11 cellular contexts compared by ENCODE assay signal in the genomic region with DNA sequence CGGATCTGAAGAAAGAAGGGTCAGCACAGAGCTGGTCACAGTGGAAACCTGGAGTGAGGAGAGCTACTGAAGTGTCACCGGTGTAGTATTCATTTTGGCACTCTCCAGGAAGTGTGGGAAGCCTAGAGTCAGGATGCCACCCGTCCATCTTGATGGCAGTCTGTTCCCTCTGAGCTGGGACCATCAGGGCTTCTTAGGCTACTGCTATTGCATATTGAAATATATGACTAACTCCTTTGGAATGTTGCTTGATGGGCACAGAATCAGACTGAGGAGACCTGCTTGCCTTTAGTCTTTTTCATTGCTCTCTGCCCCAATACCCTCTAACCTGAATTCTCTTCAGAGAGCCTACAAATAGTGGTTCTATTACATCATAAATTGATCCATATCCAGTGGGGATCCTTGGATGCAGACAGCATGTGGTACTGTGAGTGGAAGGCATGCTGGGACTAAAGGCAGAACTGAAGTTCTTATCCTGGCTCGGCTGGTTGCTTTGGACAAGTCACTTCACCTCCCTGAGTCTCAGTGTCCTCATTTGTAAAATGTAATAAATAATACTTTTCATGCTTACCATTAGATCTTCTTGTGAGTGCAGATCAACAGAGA.
DNase-seq lines count a peak whose midpoint lies in the region; ATAC-seq and TF ChIP-seq lines count a peak whose summit lies in the region.
"Had no signal": no experiment of that assay in that cellular context is flagged by ENCODE, and none has a peak within 500 bp of the region (broad histone marks: within the 10 kb centered on the region; RNA-seq: fewer than 3 reads in every experiment).

No MANE protein-coding gene starts in this region.

- CTCF ChIA-PET in SK-N-SH (lab: Yijun Ruan, JAX): no interaction called here
- CTCF ChIA-PET in CD8-positive, alpha-beta T cell (lab: Charles Lee): no interaction called here

- 0 out of 2 replicates have a peak, but pooled peaks cover 3% of the 10 kb centered on the region for H3K9me2 ChIP-seq in SK-N-SH

- no peak overlapping the region for H2AFZ ChIP-seq in SK-N-SH (ENCODE audit: low read depth)

- H3K27me3 ChIP-seq in H7 (ENCODE audit: control insufficient read depth, insufficient read depth, low read length) (no peaks in the 10 kb centered on the region), SK-N-SH (ENCODE audit: insufficient read depth) (no peaks in the 10 kb centered on the region), aorta (ENCODE audit: control insufficient read depth in 1 of 2, insufficient read depth in 2 of 2, low read length in 1 of 2) (no peaks in the 10 kb centered on the region)
- H3K27me3 ChIP-seq in CD8-positive, alpha-beta T cell (ENCODE audit: insufficient read depth, low read length): no peaks in the 10 kb centered on the region

- TF ChIP-seq CTCF in SK-N-SH (IDR thresholded peaks at IDR 0.05) (no peak), fibroblast of mammary gland (conservative IDR thresholded peaks at IDR 0.05; ENCODE audit: control insufficient read depth, insufficient read depth, low read depth, low read length) (no peak), retinal pigment epithelial cell (conservative IDR thresholded peaks at IDR 0.05; ENCODE audit: low read depth, low read length) (no peak)
- TF ChIP-seq CTCF in CD8-positive, alpha-beta T cell (IDR thresholded peaks at IDR 0.05): no peak

- H3K4me3 Mint-ChIP-seq in CD8-positive, alpha-beta T cell: no peak overlapping the region

- H3K36me3 ChIP-seq in H7 (replicated peaks; ENCODE audit: control insufficient read depth, insufficient read depth, low read length): no peaks in the 10 kb centered on the region; the same call in 1 of the 2 replicates
- peaks cover 19 to 44% of the 10 kb centered on the region in 2 experiments for H3K36me3 ChIP-seq in SK-N-SH (replicated peaks in 1 of 2; ENCODE audit: control insufficient read depth in 1 of 2, insufficient read depth in 2 of 2, low read length in 1 of 2)
- peaks cover 6 to 9% of the 10 kb centered on the region in 2 donors for H3K36me3 ChIP-seq in aorta (ENCODE audit: control insufficient read depth in 1 of 2, insufficient read depth in 2 of 2, low read length in 1 of 2)
- H3K36me3 ChIP-seq in CD8-positive, alpha-beta T cell (ENCODE audit: insufficient read depth, low read length): peaks cover 3% of the 10 kb centered on the region

- H3K9ac ChIP-seq in SK-N-SH: no peak overlapping the region

- H3K4me3 ChIP-seq in H7 (ENCODE audit: insufficient read depth, low read depth, low read length) (no peak overlapping the region), SK-N-SH (ENCODE audit: low read depth in 2 of 2, low read length in 1 of 2) (no peak overlapping the region), fibroblast of mammary gland (ENCODE audit: control insufficient read depth, low read depth, low read length) (no peak overlapping the region), retinal pigment epithelial cell (ENCODE audit: low read length) (no peak overlapping the region), aorta (ENCODE audit: low read length in 2 of 2) (no peak overlapping the region)
- no peak overlapping the region for H3K4me3 ChIP-seq in CD8-positive, alpha-beta T cell (ENCODE audit: low read depth, low read length)

- H3K79me2 ChIP-seq in SK-N-SH (ENCODE audit: insufficient read depth): no peaks in the 10 kb centered on the region

- peaks cover 80% of the 10 kb centered on the region for H3K36me3 Mint-ChIP-seq in CD8-positive, alpha-beta T cell

- no peak overlapping the region for H3K27ac ChIP-seq in SK-N-SH (ENCODE audit: low read depth in 2 of 2, low read length in 1 of 2)
- no peak overlapping the region for H3K27ac ChIP-seq in aorta (ENCODE audit: low read depth in 1 of 2, low read length in 2 of 2)
- no peak overlapping the region for H3K27ac ChIP-seq in CD8-positive, alpha-beta T cell (ENCODE audit: low read depth, low read length)

- TF ChIP-seq EP300 in SK-N-SH (IDR thresholded peaks at IDR 0.05; ENCODE audit: borderline replicate concordance in 1 of 2, low read depth in 1 of 2, low read length in 1 of 2): no peak

- H3K27me3 Mint-ChIP-seq in CD8-positive, alpha-beta T cell (ENCODE audit: low read depth): no peaks in the 10 kb centered on the region

- POLR2A ChIA-PET in SK-N-SH (lab: Yijun Ruan, JAX): no interaction called here
- POLR2A ChIA-PET in CD8-positive, alpha-beta T cell (lab: Charles Lee): no interaction called here

- no peak overlapping the region for H3K4me2 ChIP-seq in SK-N-SH

- intact Hi-C loops in aorta (cut with DNase I): no loop called here
- intact Hi-C loops in CD8-positive, alpha-beta T cell (cut with DNase I, micrococcal nuclease): no loop called here

- no peak for ATAC-seq in aorta (ENCODE audit: low FRiP score)
- ATAC-seq in CD8-positive, alpha-beta T cell: no peak
- no peak for ATAC-seq in GM21515 (IDR thresholded peaks at IDR 0.05; ENCODE audit: unreplicated experiment)

- no peaks in the 10 kb centered on the region for H3K4me1 Mint-ChIP-seq in CD8-positive, alpha-beta T cell (ENCODE audit: low read depth)

- 90% methylated on average over 4 of the region's 4 CpGs for WGBS in SK-N-SH (ENCODE audit: low lambda C conversion rate)
- WGBS in aorta, 2 donors: 78 to 85% methylated on average over 4 of the region's 4 CpGs

- no peak overlapping the region for H3K27ac Mint-ChIP-seq in CD8-positive, alpha-beta T cell

- H4K20me1 ChIP-seq in SK-N-SH (ENCODE audit: insufficient read depth): no peaks in the 10 kb centered on the region

- H3K4me1 ChIP-seq in SK-N-SH (ENCODE audit: control insufficient read depth in 1 of 2, insufficient read depth in 2 of 2, low read depth in 1 of 2, low read length in 1 of 2) (no peaks in the 10 kb centered on the region), aorta (ENCODE audit: control insufficient read depth in 1 of 2, insufficient read depth in 2 of 2, low read length in 2 of 2) (no peaks in the 10 kb centered on the region)
- no peaks in the 10 kb centered on the region for H3K4me1 ChIP-seq in CD8-positive, alpha-beta T cell (ENCODE audit: insufficient read depth, low read length)

- H3K9me3 ChIP-seq in SK-N-SH (no peaks in the 10 kb centered on the region), aorta (ENCODE audit: control insufficient read depth, low read length) (no peaks in the 10 kb centered on the region)
- H3K9me3 ChIP-seq in CD8-positive, alpha-beta T cell (ENCODE audit: low read length): no peaks in the 10 kb centered on the region

- DNase-seq in H7 (peak; percentile 35), SK-N-SH (no peak), fibroblast of mammary gland (ENCODE audit: low read depth) (peak; percentile 44), retinal pigment epithelial cell (ENCODE audit: low read depth) (peak; percentile 24), aorta (no peak)
- no peak for DNase-seq in activated naive CD4-positive, alpha-beta T cell treated with anti-CD3 and anti-CD28 coated beads, Interleukin-2, amount 50 U/mL, for 16 hours
- no peak for DNase-seq in CD8-positive, alpha-beta T cell
- DNase-seq: DMS153, NCI-H1436 treated with DMSO at 0.1 percent for 48 hours, T-helper 2 cell had no signal

- no peaks in the 10 kb centered on the region for H3F3A ChIP-seq in SK-N-SH (replicated peaks; ENCODE audit: insufficient read depth)

- H3K9me3 Mint-ChIP-seq in CD8-positive, alpha-beta T cell: no peaks in the 10 kb centered on the region

- TF ChIP-seq RAD21 in SK-N-SH (IDR thresholded peaks at IDR 0.05; ENCODE audit: low read length): no peak

TF ChIP-seq in SK-N-SH, 30 proteins besides CTCF, POLR2A, EP300 and RAD21:
- TF ChIP-seq, protein P1, sequence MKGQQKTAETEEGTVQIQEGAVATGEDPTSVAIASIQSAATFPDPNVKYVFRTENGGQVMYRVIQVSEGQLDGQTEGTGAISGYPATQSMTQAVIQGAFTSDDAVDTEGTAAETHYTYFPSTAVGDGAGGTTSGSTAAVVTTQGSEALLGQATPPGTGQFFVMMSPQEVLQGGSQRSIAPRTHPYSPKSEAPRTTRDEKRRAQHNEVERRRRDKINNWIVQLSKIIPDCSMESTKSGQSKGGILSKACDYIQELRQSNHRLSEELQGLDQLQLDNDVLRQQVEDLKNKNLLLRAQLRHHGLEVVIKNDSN (IDR thresholded peaks at IDR 0.05; ENCODE audit: borderline replicate concordance, low read depth): no peak
- TF ChIP-seq FOSL2 (IDR thresholded peaks at IDR 0.05; ENCODE audit: borderline replicate concordance, low read depth): peak; percentile 15; the same call in 1 of the 2 replicates

Comparison
In these comparisons a context has a peak if more than half of its experiments do, and no peak if none do; other contexts are left out.
1. DNase-seq: peak in H7 (single experiment), fibroblast of mammary gland (single experiment) and retinal pigment epithelial cell (single experiment); none in SK-N-SH (single experiment), activated naive CD4-positive, alpha-beta T cell treated with anti-CD3 and anti-CD28 coated beads, Interleukin-2, amount 50 U/mL, for 16 hours (single experiment), aorta (0 of 2) and CD8-positive, alpha-beta T cell (0 of 7).